Comparison of ENCODE assay signal across 1 cellular context in the genomic region with DNA sequence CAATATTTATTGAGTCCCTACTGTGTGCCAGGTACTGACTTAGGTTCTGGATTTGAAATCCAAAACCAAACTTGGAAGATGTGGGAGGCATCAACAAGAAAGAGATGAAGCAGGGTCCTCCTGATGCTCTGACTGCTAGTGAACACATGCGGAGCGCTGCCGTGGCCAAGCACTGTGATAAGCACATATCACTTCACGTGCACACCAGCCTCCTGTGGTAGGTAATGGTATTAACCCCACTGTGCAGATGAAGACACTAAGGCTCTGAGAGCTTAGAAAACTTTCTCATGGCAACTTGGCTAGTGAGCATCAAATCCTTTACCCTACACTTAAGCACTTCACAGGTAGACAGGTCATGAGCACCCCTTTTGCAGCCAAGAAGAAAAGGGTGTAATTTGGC.
TF ChIP-seq lines count a peak whose summit lies in the region.

No MANE protein-coding gene starts in this region.

TF ChIP-seq in K562, 482 proteins besides CTCF, POLR2A, EP300 and RAD21 (continued from another document):
- no peak for TF ChIP-seq KDM5B (IDR thresholded peaks at IDR 0.05; ENCODE audit: insufficient replicate concordance, low read depth, low read length)
